10 cellular contexts compared by ENCODE assay signal in the genomic region with DNA sequence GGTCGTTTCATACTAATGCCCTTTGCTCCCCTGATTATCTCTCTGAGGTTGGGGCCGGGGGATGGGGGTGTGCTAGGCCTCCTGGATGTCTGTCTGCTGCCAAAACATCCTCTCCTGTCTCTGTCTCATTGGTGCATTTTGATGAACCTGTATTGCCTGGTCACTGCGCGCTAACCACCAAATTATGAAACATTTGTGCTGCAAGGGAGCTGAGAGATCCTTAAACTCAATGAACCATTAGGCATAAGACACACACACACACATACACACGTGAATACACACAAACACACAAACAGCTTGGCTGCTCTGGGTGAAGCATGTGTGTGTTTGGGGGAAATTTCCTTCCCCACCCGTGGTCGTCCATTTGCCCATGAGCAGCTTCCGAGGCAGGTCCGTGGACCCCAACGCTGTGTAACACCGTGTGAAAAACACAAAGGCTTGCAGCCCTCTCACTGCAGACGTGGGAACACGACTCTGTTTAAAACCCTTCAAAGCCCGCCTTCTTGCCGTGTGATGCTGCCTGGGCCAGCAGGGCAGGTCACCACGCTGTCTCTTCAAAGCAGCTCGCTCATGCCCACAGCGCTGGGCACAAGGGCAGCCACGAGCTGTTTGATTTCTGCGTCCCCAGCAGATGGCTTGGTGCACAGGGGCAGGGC.
DNase-seq lines count a peak whose midpoint lies in the region; ATAC-seq and TF ChIP-seq lines count a peak whose summit lies in the region.
"Had no signal": no experiment of that assay in that cellular context is flagged by ENCODE, and none has a peak within 500 bp of the region (broad histone marks: within the 10 kb centered on the region; RNA-seq: fewer than 3 reads in every experiment).

No MANE protein-coding gene starts in this region.

- H3K4me3 ChIP-seq in lower lobe of right lung: no peak overlapping the region

- H3K9me3 ChIP-seq in lower lobe of right lung: no peaks in the 10 kb centered on the region
- H3K9me3 ChIP-seq: esophagus squamous epithelium had no signal

- H3K4me1 ChIP-seq in lower lobe of right lung: peaks cover 44% of the 10 kb centered on the region

- intact Hi-C loops in lower lobe of right lung (cut with DNase I): loop anchor here (5.0 kb wide), 1 partner anchor 207 kb away; no protein-coding TSS in a partner anchor

- no peaks in the 10 kb centered on the region for H3K36me3 ChIP-seq in lower lobe of right lung
- H3K36me3 ChIP-seq: esophagus squamous epithelium had no signal

- DNase-seq in CD1c-positive myeloid dendritic cell (ENCODE audit: extremely low spot score): peak; percentile 25
- DNase-seq in GF-D8 (lab: John Stamatoyannopoulos, UW): peak; percentile 97
- peak; percentile 97 for DNase-seq in SKM-1 treated with dmso at 0.1 percent for 144 hours (lab: John Stamatoyannopoulos, UW; ENCODE audit: unreplicated experiment)
- no peak for DNase-seq in lower lobe of right lung
- DNase-seq in GM19238 (ENCODE audit: insufficient read length, low spot score): no peak
- no peak for DNase-seq in NCI-H1417 treated with DMSO at 0.1 percent for 48 hours (lab: John Stamatoyannopoulos, UW)
- DNase-seq: esophagus squamous epithelium, NCI-H2171 treated with DMSO at 0.1 percent for 48 hours had no signal

- H3K27ac ChIP-seq in lower lobe of right lung: peak overlapping the region; percentile 59
- H3K27ac ChIP-seq: KMS-11 had no signal

- no peak for TF ChIP-seq CTCF in lower lobe of right lung (IDR thresholded peaks at IDR 0.05)

- H3K27me3 ChIP-seq in lower lobe of right lung (ENCODE audit: low read depth): peaks cover 3% of the 10 kb centered on the region

- ATAC-seq in lower lobe of right lung (peak; percentile 25 to 37), HG03439 (IDR thresholded peaks at IDR 0.05; ENCODE audit: unreplicated experiment) (no peak)

Comparison
In these comparisons a context has a peak if more than half of its experiments do, and no peak if none do; other contexts are left out.
1. DNase-seq: peak in CD1c-positive myeloid dendritic cell (single experiment), GF-D8 (single experiment) and SKM-1 treated with dmso at 0.1 percent for 144 hours (single experiment); none in lower lobe of right lung (single experiment), GM19238 (single experiment) and NCI-H1417 treated with DMSO at 0.1 percent for 48 hours (single experiment).